10 cellular contexts compared by ENCODE assay signal in genomic region chr3:120678984-120679383, GRCh38. TPM values are rescaled to one million over a fixed set of nuclear protein-coding genes. Genes with fewer than 3 reads are reported as not detected.
DNase-seq lines count a peak whose midpoint lies in the region; ATAC-seq and TF ChIP-seq lines count a peak whose summit lies in the region.
"Had no signal": no experiment of that assay in that cellular context is flagged by ENCODE, and none has a peak within 500 bp of the region (broad histone marks: within the 10 kb centered on the region; RNA-seq: fewer than 3 reads in every experiment).

No MANE protein-coding gene starts in this region.

- H3K27ac Mint-ChIP-seq in nephron, result peak overlapping the region; percentile 69 to 99 (median 70)
- H3K27ac Mint-ChIP-seq in immature natural killer cell, result no peak overlapping the region

- H3K36me3 Mint-ChIP-seq in nephron (ENCODE audit: low read depth) (peaks cover 3% of the 10 kb centered on the region), immature natural killer cell (peaks cover 0 to under 1% (median 0%) of the 10 kb centered on the region in 3 donors)

- H3K4me3 Mint-ChIP-seq in nephron, result peak overlapping the region in 1 of 3 experiments; percentile 50
- no peak overlapping the region for H3K4me3 Mint-ChIP-seq in immature natural killer cell

- intact Hi-C loops in breast epithelium (cut with DNase I; ENCODE audit: low total_unique reads), result no loop called here

- H3K36me3 ChIP-seq in breast epithelium (no peaks in the 10 kb centered on the region), suprapubic skin (no peaks in the 10 kb centered on the region)

- TF ChIP-seq EP300 in suprapubic skin (IDR thresholded peaks at IDR 0.05), result no peak

- peaks cover 0 to 4% of the 10 kb centered on the region in 2 donors for H3K4me1 ChIP-seq in breast epithelium
- H3K4me1 ChIP-seq in suprapubic skin, result peaks cover 12% of the 10 kb centered on the region

- DNase-seq in breast epithelium (ENCODE audit: low spot score in 2 of 2) (no peak), suprapubic skin (ENCODE audit: low spot score in 2 of 2) (no peak), NCI-H2107 treated with DMSO at 0.1 percent for 48 hours (lab: John Stamatoyannopoulos, UW; ENCODE audit: unreplicated experiment) (no peak), immature natural killer cell (no peak)
- no peak for DNase-seq in activated naive CD4-positive, alpha-beta T cell treated with Interleukin-2 at 50 U/mL for 16 hours
- DNase-seq: stimulated activated naive CD8-positive, alpha-beta T cell treated with anti-CD3 and anti-CD28 coated beads, Interleukin-15, Interleukin-2, amounts not matched to agents 100 U/mL and 50 U/mL, for 24 hours had no signal

- TF ChIP-seq POLR2A in breast epithelium (IDR thresholded peaks at IDR 0.05) (no peak), suprapubic skin (IDR thresholded peaks at IDR 0.05) (no peak)

- H3K9me3 Mint-ChIP-seq in nephron (peaks cover 4% of the 10 kb centered on the region), immature natural killer cell (peaks cover 0 to 5% (median 0%) of the 10 kb centered on the region in 6 donors)

- peak overlapping the region in 1 of 3 donors; percentile 35 for H3K4me3 ChIP-seq in breast epithelium
- H3K4me3 ChIP-seq in suprapubic skin, result no peak overlapping the region

- 42% methylated on average over 3 of the region's 3 CpGs for WGBS in suprapubic skin

- peak overlapping the region; percentile 11 to 29 for H3K27ac ChIP-seq in breast epithelium
- no peak overlapping the region for H3K27ac ChIP-seq in suprapubic skin
- H3K27ac ChIP-seq: KMS-11 had no signal

- H3K9me3 ChIP-seq in breast epithelium (no peaks in the 10 kb centered on the region), suprapubic skin (no peaks in the 10 kb centered on the region)

- H3K4me1 Mint-ChIP-seq in nephron (peaks cover 32% of the 10 kb centered on the region), immature natural killer cell (no peaks in the 10 kb centered on the region)

- H3K27me3 Mint-ChIP-seq in nephron (ENCODE audit: low read depth) (peaks cover 3% of the 10 kb centered on the region), immature natural killer cell (ENCODE audit: low read depth in 3 of 3) (peaks cover 4 to 5% (median 4%) of the 10 kb centered on the region in 3 donors)

- ATAC-seq in GM18858 (IDR thresholded peaks at IDR 0.05; ENCODE audit: unreplicated experiment) (peak; percentile 44), HG03103 (IDR thresholded peaks at IDR 0.05; ENCODE audit: low read depth, unreplicated experiment) (peak; percentile 43)
- ATAC-seq: stimulated activated naive CD8-positive, alpha-beta T cell treated with anti-CD3 and anti-CD28 coated beads, Interleukin-15, Interleukin-2, amounts not matched to agents 100 U/mL and 50 U/mL, for 24 hours had no signal

- H3K27me3 ChIP-seq in breast epithelium, result no peaks in the 10 kb centered on the region
- no peaks in the 10 kb centered on the region for H3K27me3 ChIP-seq in suprapubic skin

- TF ChIP-seq CTCF in breast epithelium (IDR thresholded peaks at IDR 0.05), result no peak
- no peak for TF ChIP-seq CTCF in nephron (IDR thresholded peaks at IDR 0.05; ENCODE audit: unreplicated experiment in 3 of 3)
- TF ChIP-seq CTCF in suprapubic skin (IDR thresholded peaks at IDR 0.05), result no peak

RNA-seq across cellular contexts. Expression of gene HGD, which starts 3.1 kb away (rescaled TPM):
- 10 to 100 TPM in 1 of 3 donors, 1 to 10 TPM in 1, not detected in 1; 5.1 to 25.9 TPM for total RNA-seq in breast epithelium
- 1 to 10 TPM in 3 of 4 donors, not detected in 1; 1.7 to 5.1 (median 2.1) TPM for total RNA-seq in suprapubic skin
- 1 to 10 TPM in 2 of 3 donors, not detected in 1; 1.2 to 2.5 TPM for polyA plus RNA-seq in immature natural killer cell

Comparison
In these comparisons a context has a peak if more than half of its experiments do, and no peak if none do; other contexts are left out.
1. H3K27ac Mint-ChIP-seq: peak in nephron (3 of 3); none in immature natural killer cell (0 of 6).